7 cellular contexts compared by ENCODE assay signal in genomic region chr11:95349345-95349942, GRCh38.
"Had no signal": no experiment of that assay in that cellular context is flagged by ENCODE, and none has a peak within 500 bp of the region (broad histone marks: within the 10 kb centered on the region; RNA-seq: fewer than 3 reads in every experiment).

No MANE protein-coding gene starts in this region.

- H3K4me3 ChIP-seq: GM12878 had no signal

- FAIRE-seq: G401.6, GM12878, GM12891, GM12892, GM18507 had no signal

- DNase-seq: GDM1, GF-D8 had no signal

- ATAC-seq: GM12878 had no signal
